In genomic region chr7:116213361-116214155, GRCh38 we compare ENCODE assay signal across 1 cellular context.
TF ChIP-seq lines count a peak whose summit lies in the region.

No MANE protein-coding gene starts in this region.

TF ChIP-seq in HepG2, 621 proteins besides CTCF, POLR2A, EP300 and RAD21 (continued from another document):
- TF ChIP-seq, protein P1, sequence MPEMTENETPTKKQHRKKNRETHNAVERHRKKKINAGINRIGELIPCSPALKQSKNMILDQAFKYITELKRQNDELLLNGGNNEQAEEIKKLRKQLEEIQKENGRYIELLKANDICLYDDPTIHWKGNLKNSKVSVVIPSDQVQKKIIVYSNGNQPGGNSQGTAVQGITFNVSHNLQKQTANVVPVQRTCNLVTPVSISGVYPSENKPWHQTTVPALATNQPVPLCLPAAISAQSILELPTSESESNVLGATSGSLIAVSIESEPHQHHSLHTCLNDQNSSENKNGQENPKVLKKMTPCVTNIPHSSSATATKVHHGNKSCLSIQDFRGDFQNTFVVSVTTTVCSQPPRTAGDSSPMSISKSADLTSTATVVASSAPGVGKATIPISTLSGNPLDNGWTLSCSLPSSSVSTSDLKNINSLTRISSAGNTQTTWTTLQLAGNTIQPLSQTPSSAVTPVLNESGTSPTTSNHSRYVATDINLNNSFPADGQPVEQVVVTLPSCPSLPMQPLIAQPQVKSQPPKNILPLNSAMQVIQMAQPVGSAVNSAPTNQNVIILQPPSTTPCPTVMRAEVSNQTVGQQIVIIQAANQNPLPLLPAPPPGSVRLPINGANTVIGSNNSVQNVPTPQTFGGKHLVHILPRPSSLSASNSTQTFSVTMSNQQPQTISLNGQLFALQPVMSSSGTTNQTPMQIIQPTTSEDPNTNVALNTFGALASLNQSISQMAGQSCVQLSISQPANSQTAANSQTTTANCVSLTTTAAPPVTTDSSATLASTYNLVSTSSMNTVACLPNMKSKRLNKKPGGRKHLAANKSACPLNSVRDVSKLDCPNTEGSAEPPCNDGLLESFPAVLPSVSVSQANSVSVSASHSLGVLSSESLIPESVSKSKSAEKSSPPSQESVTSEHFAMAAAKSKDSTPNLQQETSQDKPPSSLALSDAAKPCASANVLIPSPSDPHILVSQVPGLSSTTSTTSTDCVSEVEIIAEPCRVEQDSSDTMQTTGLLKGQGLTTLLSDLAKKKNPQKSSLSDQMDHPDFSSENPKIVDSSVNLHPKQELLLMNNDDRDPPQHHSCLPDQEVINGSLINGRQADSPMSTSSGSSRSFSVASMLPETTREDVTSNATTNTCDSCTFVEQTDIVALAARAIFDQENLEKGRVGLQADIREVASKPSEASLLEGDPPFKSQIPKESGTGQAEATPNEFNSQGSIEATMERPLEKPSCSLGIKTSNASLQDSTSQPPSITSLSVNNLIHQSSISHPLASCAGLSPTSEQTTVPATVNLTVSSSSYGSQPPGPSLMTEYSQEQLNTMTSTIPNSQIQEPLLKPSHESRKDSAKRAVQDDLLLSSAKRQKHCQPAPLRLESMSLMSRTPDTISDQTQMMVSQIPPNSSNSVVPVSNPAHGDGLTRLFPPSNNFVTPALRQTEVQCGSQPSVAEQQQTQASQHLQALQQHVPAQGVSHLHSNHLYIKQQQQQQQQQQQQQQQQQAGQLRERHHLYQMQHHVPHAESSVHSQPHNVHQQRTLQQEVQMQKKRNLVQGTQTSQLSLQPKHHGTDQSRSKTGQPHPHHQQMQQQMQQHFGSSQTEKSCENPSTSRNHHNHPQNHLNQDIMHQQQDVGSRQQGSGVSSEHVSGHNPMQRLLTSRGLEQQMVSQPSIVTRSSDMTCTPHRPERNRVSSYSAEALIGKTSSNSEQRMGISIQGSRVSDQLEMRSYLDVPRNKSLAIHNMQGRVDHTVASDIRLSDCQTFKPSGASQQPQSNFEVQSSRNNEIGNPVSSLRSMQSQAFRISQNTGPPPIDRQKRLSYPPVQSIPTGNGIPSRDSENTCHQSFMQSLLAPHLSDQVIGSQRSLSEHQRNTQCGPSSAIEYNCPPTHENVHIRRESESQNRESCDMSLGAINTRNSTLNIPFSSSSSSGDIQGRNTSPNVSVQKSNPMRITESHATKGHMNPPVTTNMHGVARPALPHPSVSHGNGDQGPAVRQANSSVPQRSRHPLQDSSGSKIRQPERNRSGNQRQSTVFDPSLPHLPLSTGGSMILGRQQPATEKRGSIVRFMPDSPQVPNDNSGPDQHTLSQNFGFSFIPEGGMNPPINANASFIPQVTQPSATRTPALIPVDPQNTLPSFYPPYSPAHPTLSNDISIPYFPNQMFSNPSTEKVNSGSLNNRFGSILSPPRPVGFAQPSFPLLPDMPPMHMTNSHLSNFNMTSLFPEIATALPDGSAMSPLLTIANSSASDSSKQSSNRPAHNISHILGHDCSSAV (CRISPR knock-in tag; IDR thresholded peaks at IDR 0.05; ENCODE audit: borderline replicate concordance), result no peak
- TF ChIP-seq PHB2 (IDR thresholded peaks at IDR 0.05; ENCODE audit: partially characterized antibody) (no peak), TERF1 (CRISPR knock-in tag; IDR thresholded peaks at IDR 0.05) (no peak), RORA (CRISPR knock-in tag; IDR thresholded peaks at IDR 0.05) (no peak), TEAD2 (CRISPR knock-in tag; IDR thresholded peaks at IDR 0.05) (no peak), ZNF296 (CRISPR knock-in tag; conservative IDR thresholded peaks at IDR 0.05) (no peak), NR0B2 (CRISPR knock-in tag; IDR thresholded peaks at IDR 0.05) (no peak), ZNF44 (CRISPR knock-in tag; IDR thresholded peaks at IDR 0.05) (no peak), GABPB1 (CRISPR knock-in tag; IDR thresholded peaks at IDR 0.05) (no peak)
- TF ChIP-seq, protein P2, sequence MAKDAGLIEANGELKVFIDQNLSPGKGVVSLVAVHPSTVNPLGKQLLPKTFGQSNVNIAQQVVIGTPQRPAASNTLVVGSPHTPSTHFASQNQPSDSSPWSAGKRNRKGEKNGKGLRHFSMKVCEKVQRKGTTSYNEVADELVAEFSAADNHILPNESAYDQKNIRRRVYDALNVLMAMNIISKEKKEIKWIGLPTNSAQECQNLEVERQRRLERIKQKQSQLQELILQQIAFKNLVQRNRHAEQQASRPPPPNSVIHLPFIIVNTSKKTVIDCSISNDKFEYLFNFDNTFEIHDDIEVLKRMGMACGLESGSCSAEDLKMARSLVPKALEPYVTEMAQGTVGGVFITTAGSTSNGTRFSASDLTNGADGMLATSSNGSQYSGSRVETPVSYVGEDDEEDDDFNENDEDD (CRISPR knock-in tag; IDR thresholded peaks at IDR 0.05; ENCODE audit: borderline replicate concordance), result no peak
- TF ChIP-seq, protein P3, sequence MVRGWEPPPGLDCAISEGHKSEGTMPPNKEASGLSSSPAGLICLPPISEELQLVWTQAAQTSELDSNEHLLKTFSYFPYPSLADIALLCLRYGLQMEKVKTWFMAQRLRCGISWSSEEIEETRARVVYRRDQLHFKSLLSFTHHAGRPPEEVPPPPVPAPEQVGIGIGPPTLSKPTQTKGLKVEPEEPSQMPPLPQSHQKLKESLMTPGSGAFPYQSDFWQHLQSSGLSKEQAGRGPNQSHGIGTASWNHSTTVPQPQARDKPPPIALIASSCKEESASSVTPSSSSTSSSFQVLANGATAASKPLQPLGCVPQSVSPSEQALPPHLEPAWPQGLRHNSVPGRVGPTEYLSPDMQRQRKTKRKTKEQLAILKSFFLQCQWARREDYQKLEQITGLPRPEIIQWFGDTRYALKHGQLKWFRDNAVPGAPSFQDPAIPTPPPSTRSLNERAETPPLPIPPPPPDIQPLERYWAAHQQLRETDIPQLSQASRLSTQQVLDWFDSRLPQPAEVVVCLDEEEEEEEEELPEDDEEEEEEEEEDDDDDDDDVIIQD (CRISPR knock-in tag; IDR thresholded peaks at IDR 0.05; ENCODE audit: low read depth), result no peak
TF ChIP-seq in HepG2: peak in this region for 0.
